In genomic region chr11:44863231-44863630, GRCh38 we compare ENCODE assay signal across 20 cellular contexts.
DNase-seq lines count a peak whose midpoint lies in the region; ATAC-seq and TF ChIP-seq lines count a peak whose summit lies in the region.
"Had no signal": no experiment of that assay in that cellular context is flagged by ENCODE, and none has a peak within 500 bp of the region (broad histone marks: within the 10 kb centered on the region; RNA-seq: fewer than 3 reads in every experiment).

No MANE protein-coding gene starts in this region.

- no peaks in the 10 kb centered on the region for H3K27me3 ChIP-seq in heart left ventricle
- no peaks in the 10 kb centered on the region for H3K27me3 ChIP-seq in duodenal mucosa (ENCODE audit: control insufficient read depth in 1 of 2, insufficient read depth in 2 of 2, low read length in 2 of 2)
- no peaks in the 10 kb centered on the region for H3K27me3 ChIP-seq in transverse colon
- no peaks in the 10 kb centered on the region for H3K27me3 ChIP-seq in colonic mucosa
- H3K27me3 ChIP-seq: Peyer's patch, vagina had no signal

- no peak for TF ChIP-seq EP300 in transverse colon (IDR thresholded peaks at IDR 0.05; ENCODE audit: low read depth)

- TF ChIP-seq POLR2A in heart left ventricle (IDR thresholded peaks at IDR 0.05) (no peak), transverse colon (IDR thresholded peaks at IDR 0.05) (no peak)

- H3K4me3 ChIP-seq in heart left ventricle (no peak overlapping the region), duodenal mucosa (ENCODE audit: low read depth in 1 of 2, low read length in 2 of 2) (no peak overlapping the region), transverse colon (no peak overlapping the region), colonic mucosa (no peak overlapping the region)
- H3K4me3 ChIP-seq: Peyer's patch, vagina had no signal

- ATAC-seq in heart left ventricle = no peak
- no peak for ATAC-seq in Right ventricle myocardium inferior
- no peak for ATAC-seq in GM19351 (IDR thresholded peaks at IDR 0.05; ENCODE audit: unreplicated experiment)

- DNase-seq in heart left ventricle (no peak), Right ventricle myocardium inferior (ENCODE audit: missing footprints) (no peak), myocyte (ENCODE audit: low read depth) (peak; percentile 67), transverse colon (no peak), colonic mucosa (no peak), immature natural killer cell (no peak)
- DNase-seq: activated CD4-positive, CD25-positive, alpha-beta regulatory T cell treated with anti-CD3 and anti-CD28 coated beads, Interleukin-2, amount 50 U/mL, for 72 hours; activated CD8-positive, alpha-beta memory T cell treated with anti-CD3 and anti-CD28 coated beads, Interleukin-2, amount 50 U/mL, for 4 hours; activated naive CD4-positive, alpha-beta T cell treated with anti-CD3 and anti-CD28 coated beads, Interleukin-2, amount 50 U/mL, for 16 hours; CD4-positive, CD25-positive, alpha-beta regulatory T cell; GDM1; head of caudate nucleus; naive B cell; retina; stimulated activated CD4-positive, alpha-beta T cell treated with anti-CD3 and anti-CD28 coated beads, Interleukin-4, amount 100 ng/mL, for 4 hours had no signal

- H3K4me1 ChIP-seq in heart left ventricle = peaks cover 0 to 49% (median 22%) of the 10 kb centered on the region in 12 donors
- H3K4me1 ChIP-seq in duodenal mucosa (ENCODE audit: control insufficient read depth in 1 of 2, insufficient read depth in 2 of 2, low read length in 2 of 2) = peaks cover 11 to 16% of the 10 kb centered on the region in 2 donors
- peaks cover 11 to 20% (median 12%) of the 10 kb centered on the region in 4 donors for H3K4me1 ChIP-seq in transverse colon
- no peaks in the 10 kb centered on the region for H3K4me1 ChIP-seq in colonic mucosa

- peaks cover 29 to 40% of the 10 kb centered on the region in 2 donors for H3K4me1 Mint-ChIP-seq in immature natural killer cell

- no peaks in the 10 kb centered on the region for H3K9me3 ChIP-seq in heart left ventricle
- no peaks in the 10 kb centered on the region for H3K9me3 ChIP-seq in duodenal mucosa (ENCODE audit: control insufficient read depth in 1 of 2, low read length in 2 of 2)
- H3K9me3 ChIP-seq in transverse colon = no peaks in the 10 kb centered on the region
- no peaks in the 10 kb centered on the region for H3K9me3 ChIP-seq in colonic mucosa
- H3K9me3 ChIP-seq: Peyer's patch, vagina had no signal

- H3K4me3 Mint-ChIP-seq in immature natural killer cell = no peak overlapping the region
- H3K4me3 Mint-ChIP-seq: CD4-positive, CD25-positive, alpha-beta regulatory T cell; naive B cell had no signal

- intact Hi-C loops in heart left ventricle (cut with DNase I) = loop anchor here in 4 of 10 donors (5.0 to 10.0 kb wide), 5 partner anchors 46 to 138 kb away; partner anchors contain the start of gene TSPAN18 (in 1 of the 4)
- intact Hi-C loops in Right ventricle myocardium inferior (cut with DNase I) = loop anchor here (5.0 kb wide), 1 partner anchor 51 kb away; no protein-coding TSS in a partner anchor
- intact Hi-C loops in transverse colon (cut with DNase I; ENCODE audit: low total_unique reads) = no loop called here
- intact Hi-C loops in colonic mucosa (cut with DNase I) = no loop called here

- H3K36me3 Mint-ChIP-seq in immature natural killer cell = no peaks in the 10 kb centered on the region
- H3K36me3 Mint-ChIP-seq: naive B cell had no signal

- WGBS in heart left ventricle, 4 donors = 61 to 84% (median 77%) methylated on average over 4 to 6 of the region's 6 CpGs
- WGBS in transverse colon (ENCODE audit: low coverage in 1 of 2), 2 donors = 82% methylated on average over 6 of the region's 6 CpGs; no CpG with 5 or more reads in 1 of the 2 donors

- peaks cover 20 to 45% (median 32%) of the 10 kb centered on the region in 3 donors for H3K27me3 Mint-ChIP-seq in immature natural killer cell (ENCODE audit: low read depth in 3 of 3)

- no peak overlapping the region for H3K9ac ChIP-seq in duodenal mucosa (ENCODE audit: low read depth in 1 of 2, low read length in 2 of 2)
- H3K9ac ChIP-seq in colonic mucosa (ENCODE audit: low read depth in 2 of 2, low read length in 2 of 2) = no peak overlapping the region

- H3K36me3 ChIP-seq in heart left ventricle (peaks cover 0 to 6% (median 0%) of the 10 kb centered on the region in 9 donors), duodenal mucosa (ENCODE audit: control insufficient read depth in 1 of 2, insufficient read depth in 2 of 2, low read length in 2 of 2) (no peaks in the 10 kb centered on the region), transverse colon (no peaks in the 10 kb centered on the region), colonic mucosa (no peaks in the 10 kb centered on the region)
- H3K36me3 ChIP-seq: Peyer's patch, vagina had no signal

- in situ Hi-C loops in transverse colon (cut with MboI; ENCODE audit: low pct_ligation_motif_present in 1 of 4, low pct_unique_long_range_greater_than_20kb in 1 of 4, low sequenced_read_pairs in 3 of 4) = no loop called here

- H3K27ac ChIP-seq in heart left ventricle = peak overlapping the region in 8 of 12 donors; percentile 63 to 95 (median 88)
- H3K27ac ChIP-seq in duodenal mucosa (ENCODE audit: low read depth, low read length) = peak overlapping the region; percentile 54
- peak overlapping the region; percentile 81 to 93 (median 88) for H3K27ac ChIP-seq in transverse colon
- no peak overlapping the region for H3K27ac ChIP-seq in colonic mucosa

- peak overlapping the region in 2 of 6 donors; percentile 93 for H3K27ac Mint-ChIP-seq in immature natural killer cell
- H3K27ac Mint-ChIP-seq: naive B cell had no signal

- peaks cover 0 to 2% (median 0%) of the 10 kb centered on the region in 6 donors for H3K9me3 Mint-ChIP-seq in immature natural killer cell
- H3K9me3 Mint-ChIP-seq: CD4-positive, CD25-positive, alpha-beta regulatory T cell; central memory CD8-positive, alpha-beta T cell; naive B cell had no signal

- TF ChIP-seq CTCF in heart left ventricle (IDR thresholded peaks at IDR 0.05) (no peak), transverse colon (IDR thresholded peaks at IDR 0.05) (no peak), colonic mucosa (IDR thresholded peaks at IDR 0.05) (no peak)
